30 cellular contexts compared by ENCODE assay signal in the genomic region with DNA sequence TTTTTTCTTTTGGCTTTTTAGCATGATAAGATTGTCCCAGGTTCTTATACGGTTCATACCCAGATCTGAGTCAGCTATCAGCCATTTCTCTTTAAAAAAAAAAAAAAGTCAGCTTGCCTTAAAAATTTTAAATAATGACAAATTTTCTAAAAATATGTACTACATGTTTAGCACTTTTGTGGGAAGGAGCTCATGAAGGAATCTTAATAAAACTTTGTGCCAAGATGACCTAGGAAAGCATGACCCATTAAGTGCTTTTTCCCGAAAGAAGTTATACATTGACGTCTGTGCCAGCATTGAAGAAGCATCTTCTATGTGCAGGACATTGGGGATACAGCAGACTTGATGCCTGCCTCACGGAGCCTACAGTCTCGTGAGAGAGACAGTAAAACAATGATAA.
"Had no signal": no experiment of that assay in that cellular context is flagged by ENCODE, and none has a peak within 500 bp of the region (broad histone marks: within the 10 kb centered on the region; RNA-seq: fewer than 3 reads in every experiment).

No MANE protein-coding gene starts in this region.

- H3K9me3 ChIP-seq: breast epithelium, gastroesophageal sphincter, pancreas, prostate gland, stomach, tibial artery, upper lobe of right lung had no signal

- DNase-seq: activated CD4-positive, alpha-beta memory T cell treated with anti-CD3 and anti-CD28 coated beads, Interleukin-2, amount 10 ng/mL, durations not matched to agents 7 days and 5 days; activated CD4-positive, alpha-beta T cell treated with anti-CD3 and anti-CD28 coated beads for 48 hours; activated CD8-positive, alpha-beta memory T cell treated with anti-CD3 and anti-CD28 coated beads, Interleukin-2, amount 50 U/mL, for 48 hours; activated gamma-delta T cell; activated naive CD4-positive, alpha-beta T cell treated with anti-CD3 and anti-CD28 coated beads, Interleukin-2, amount 50 U/mL, for 16 hours; activated T-cell treated with anti-CD3 and anti-CD28 coated beads, Interleukin-2, amount 50 U/mL, for 24 hours; amniotic stem cell; central memory CD4-positive, alpha-beta T cell; endodermal cell; head of caudate nucleus; midbrain; naive thymus-derived CD4-positive, alpha-beta T cell; nucleus accumbens; pancreas; retina; small intestine; stimulated activated CD4-positive, alpha-beta T cell treated with anti-CD3 and anti-CD28 coated beads, Interleukin-1b, Interleukin-23, amount 100 ng/mL, for 48 hours; stimulated activated naive B cell treated with anti-CD40 and anti-IgM and Interleukin-4, amounts not matched to agents 10 μg/mL and 1 μg/mL and 100 μg/mL, for 72 hours; stomach; T-helper 17 cell; T1000; tibial artery; upper lobe of right lung; WERI-Rb-1 had no signal

- H3K4me3 ChIP-seq: breast epithelium, gastroesophageal sphincter, pancreas, prostate gland, stomach, tibial artery, upper lobe of right lung had no signal

- H3K27ac Mint-ChIP-seq: activated CD4-positive, alpha-beta memory T cell treated with anti-CD3 and anti-CD28 coated beads, Interleukin-2, amount 10 ng/mL, durations not matched to agents 7 days and 5 days; activated T-cell treated with anti-CD3 and anti-CD28 coated beads, Interleukin-2, amount 50 U/mL, for 24 hours; dendritic cell treated with granulocyte-macrophage colony-stimulating factor and Interleukin-4, amounts not matched to agents 40 ng/mL and 50 ng/mL, for 4 days; endodermal cell; memory B cell; stimulated activated naive B cell treated with anti-CD40 and anti-IgM and Interleukin-4, amounts not matched to agents 10 μg/mL and 1 μg/mL and 100 μg/mL, for 72 hours; T-helper 17 cell had no signal

- H3K36me3 Mint-ChIP-seq: memory B cell; stimulated activated naive B cell treated with anti-CD40 and anti-IgM and Interleukin-4, amounts not matched to agents 10 μg/mL and 1 μg/mL and 100 μg/mL, for 72 hours had no signal

- H3K9me3 Mint-ChIP-seq: activated CD4-positive, alpha-beta memory T cell treated with anti-CD3 and anti-CD28 coated beads, Interleukin-2, amount 10 ng/mL, durations not matched to agents 7 days and 5 days; activated T-cell treated with anti-CD3 and anti-CD28 coated beads, Interleukin-2, amount 50 U/mL, for 24 hours; dendritic cell treated with granulocyte-macrophage colony-stimulating factor and Interleukin-4, amounts not matched to agents 40 ng/mL and 50 ng/mL, for 4 days; endodermal cell; memory B cell; neural crest cell; stimulated activated naive B cell treated with anti-CD40 and anti-IgM and Interleukin-4, amounts not matched to agents 10 μg/mL and 1 μg/mL and 100 μg/mL, for 72 hours had no signal

- H3K27me3 ChIP-seq: breast epithelium, gastroesophageal sphincter, pancreas, tibial artery, upper lobe of right lung had no signal

- H3K27ac ChIP-seq: breast epithelium, gastroesophageal sphincter, pancreas, prostate gland, stomach, tibial artery, upper lobe of right lung, WERI-Rb-1 had no signal

- H3K4me1 ChIP-seq: breast epithelium, pancreas, prostate gland, upper lobe of right lung had no signal

- H3K27me3 Mint-ChIP-seq: activated T-cell treated with anti-CD3 and anti-CD28 coated beads, Interleukin-2, amount 50 U/mL, for 24 hours; T-helper 17 cell had no signal

- H3K4me3 Mint-ChIP-seq: activated CD4-positive, alpha-beta memory T cell treated with anti-CD3 and anti-CD28 coated beads, Interleukin-2, amount 10 ng/mL, durations not matched to agents 7 days and 5 days; activated T-cell treated with anti-CD3 and anti-CD28 coated beads, Interleukin-2, amount 50 U/mL, for 24 hours; dendritic cell treated with granulocyte-macrophage colony-stimulating factor and Interleukin-4, amounts not matched to agents 40 ng/mL and 50 ng/mL, for 4 days; endodermal cell; memory B cell; naive thymus-derived CD4-positive, alpha-beta T cell; stimulated activated naive B cell treated with anti-CD40 and anti-IgM and Interleukin-4, amounts not matched to agents 10 μg/mL and 1 μg/mL and 100 μg/mL, for 72 hours; T-helper 17 cell had no signal

- H3K36me3 ChIP-seq: breast epithelium, gastroesophageal sphincter, pancreas, prostate gland, stomach, tibial artery, upper lobe of right lung had no signal
